Comparison of ENCODE assay signal across 7 cellular contexts in the genomic region with DNA sequence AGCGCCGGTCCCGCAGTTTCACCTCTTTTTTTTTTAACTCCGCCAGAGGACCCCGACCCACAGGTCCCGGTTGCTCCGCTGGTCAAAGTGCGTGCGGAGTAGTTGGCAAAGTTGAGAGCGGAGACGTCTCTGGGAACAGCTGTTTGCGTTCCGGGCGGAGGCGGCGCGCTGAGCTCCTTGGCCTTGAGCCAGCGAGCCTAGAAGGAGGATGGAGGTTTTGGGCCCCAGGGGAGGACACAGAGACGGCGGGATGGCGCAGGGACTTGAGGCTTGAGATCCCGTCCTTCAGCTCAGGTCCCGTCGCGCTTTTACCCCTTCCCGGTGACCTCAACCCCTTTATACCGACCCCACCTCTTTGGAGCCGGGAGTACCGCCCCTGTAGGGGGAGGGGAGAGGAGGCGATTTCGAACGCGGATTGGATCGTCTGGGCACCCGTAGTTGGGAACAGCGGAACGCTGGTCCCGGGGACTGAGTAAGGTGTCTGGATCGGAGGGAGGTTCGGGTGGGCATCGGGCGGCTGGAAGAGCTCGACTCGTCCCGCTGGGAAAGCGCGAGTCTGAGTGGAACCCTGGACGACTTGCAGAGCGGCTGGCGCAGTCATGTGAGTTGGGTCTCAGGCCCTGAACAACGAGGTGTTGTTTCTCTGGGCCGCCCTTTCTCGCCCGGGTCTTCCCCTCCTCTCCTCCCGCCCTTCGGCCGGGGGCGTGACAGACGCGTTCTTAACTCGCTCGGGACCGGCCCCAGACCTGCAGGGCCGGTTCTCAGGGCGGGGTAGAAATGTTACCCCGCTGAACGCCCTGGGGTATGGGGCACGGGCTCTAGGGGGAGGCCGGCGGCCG. TPM values are rescaled to one million over a fixed set of nuclear protein-coding genes. Genes with fewer than 3 reads are reported as not detected.
A peak's percentile ranks its signal among the peaks of the same experiment; 100 is the strongest.
DNase-seq lines count a peak whose midpoint lies in the region; ATAC-seq, FAIRE-seq and TF ChIP-seq lines count a peak whose summit lies in the region.

A gene with protein sequence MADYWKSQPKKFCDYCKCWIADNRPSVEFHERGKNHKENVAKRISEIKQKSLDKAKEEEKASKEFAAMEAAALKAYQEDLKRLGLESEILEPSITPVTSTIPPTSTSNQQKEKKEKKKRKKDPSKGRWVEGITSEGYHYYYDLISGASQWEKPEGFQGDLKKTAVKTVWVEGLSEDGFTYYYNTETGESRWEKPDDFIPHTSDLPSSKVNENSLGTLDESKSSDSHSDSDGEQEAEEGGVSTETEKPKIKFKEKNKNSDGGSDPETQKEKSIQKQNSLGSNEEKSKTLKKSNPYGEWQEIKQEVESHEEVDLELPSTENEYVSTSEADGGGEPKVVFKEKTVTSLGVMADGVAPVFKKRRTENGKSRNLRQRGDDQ (plus strand): TSS at position 435 of the 839 bp plus-strand sequence. CDS start 165 bp downstream, at position 600.

- peaks cover 2% of the 10 kb centered on the region for H3K36me3 ChIP-seq in astrocyte (ENCODE audit: insufficient read depth, low read length)

- H3K4me2 ChIP-seq in astrocyte (ENCODE audit: low read length): peak within 1 kb of the TSS; percentile 89

- H3K9me3 Mint-ChIP-seq in astrocyte (ENCODE audit: unreplicated experiment): no peaks in the 10 kb centered on the region

- peak within 1 kb of the TSS; percentile 88 for H3K4me3 ChIP-seq in astrocyte (ENCODE audit: insufficient read depth, low read depth, low read length)

- H2AFZ ChIP-seq in astrocyte (ENCODE audit: low read depth, low read length): peak within 1 kb of the TSS; percentile 83

- peak; percentile 85 for TF ChIP-seq POLR2A in GM18505 (IDR thresholded peaks at IDR 0.05; ENCODE audit: borderline replicate concordance, extremely low read depth, insufficient read depth, insufficient read length)

- peaks cover 60% of the 10 kb centered on the region for H3K79me2 ChIP-seq in astrocyte (ENCODE audit: insufficient read depth, low read length)

- no peak for FAIRE-seq in astrocyte (lab: Jason Lieb, UNC)

- peak within 1 kb of the TSS; percentile 95 for H3K9ac ChIP-seq in astrocyte (ENCODE audit: low read length)

- TF ChIP-seq CTCF in astrocyte (IDR thresholded peaks at IDR 0.05; ENCODE audit: insufficient read depth, low read depth, low read length): no peak

- no peaks in the 10 kb centered on the region for H3K36me3 Mint-ChIP-seq in astrocyte (ENCODE audit: low read depth, unreplicated experiment)

- H4K20me1 ChIP-seq in astrocyte (ENCODE audit: insufficient read depth, low read length): peaks cover 25% of the 10 kb centered on the region

- no peaks in the 10 kb centered on the region for H3K27me3 ChIP-seq in astrocyte (ENCODE audit: insufficient read depth, low read length)

- no peaks in the 10 kb centered on the region for H3K9me3 ChIP-seq in astrocyte (ENCODE audit: insufficient read depth, low read depth, low read length)

- peaks cover 26% of the 10 kb centered on the region for H3K4me1 ChIP-seq in astrocyte (ENCODE audit: insufficient read depth, low read length)

- H3K4me3 Mint-ChIP-seq in astrocyte (ENCODE audit: unreplicated experiment): peak within 1 kb of the TSS; percentile 99

- H3K27me3 Mint-ChIP-seq in astrocyte (ENCODE audit: low read depth, unreplicated experiment): no peaks in the 10 kb centered on the region

- DNase-seq in NCI-H187 treated with DMSO at 0.1 percent for 48 hours (lab: John Stamatoyannopoulos, UW) (peak; percentile 49), T-helper 22 cell (ENCODE audit: low read depth) (peak; percentile 70), astrocyte (ENCODE audit: low read depth) (peak; percentile 90), hippocampal formation (lab: John Stamatoyannopoulos, UW) (peak; percentile 91 to 96), retina (peak; percentile 100)

- peaks cover 42% of the 10 kb centered on the region for H3K4me1 Mint-ChIP-seq in astrocyte (ENCODE audit: low read depth, unreplicated experiment)

- peak within 1 kb of the TSS; percentile 96 for H3K27ac ChIP-seq in astrocyte (ENCODE audit: low read depth, low read length)

- ATAC-seq in GM18505 (IDR thresholded peaks at IDR 0.05; ENCODE audit: unreplicated experiment) (peak; percentile 69), HG02943 (IDR thresholded peaks at IDR 0.05; ENCODE audit: low read depth, unreplicated experiment) (peak; percentile 66)

- H3K27ac Mint-ChIP-seq in astrocyte (ENCODE audit: unreplicated experiment): peak within 1 kb of the TSS; percentile 98

RNA-seq across cellular contexts. Expression of the gene that starts here (rescaled TPM):
- total RNA-seq in astrocyte: 10.4 and 10.6 TPM in 2 replicates

Comparison
In these comparisons a context has a peak if more than half of its experiments do, and no peak if none do; other contexts are left out.
1. Peak in every context shown above with its lines: DNase-seq, ATAC-seq, H3K4me3 ChIP-seq and H3K27ac ChIP-seq.
2. DNase-seq: peak in every context shown above with its lines; median percentile 100 in retina; 94 in hippocampal formation; 90 in astrocyte; 70 in T-helper 22 cell; 49 in NCI-H187 treated with DMSO at 0.1 percent for 48 hours.